ENCODE assay signal across 31 cellular contexts in genomic region chr10:33883881-33884280, GRCh38.
"Had no signal": no experiment of that assay in that cellular context is flagged by ENCODE, and none has a peak within 500 bp of the region (broad histone marks: within the 10 kb centered on the region; RNA-seq: fewer than 3 reads in every experiment).

No MANE protein-coding gene starts in this region.

- H3K9me3 ChIP-seq: ascending aorta, Peyer's patch, SJSA1, SK-N-SH had no signal

- H3K36me3 ChIP-seq: ascending aorta, Peyer's patch, SJSA1 had no signal

- H3K36me3 Mint-ChIP-seq: activated naive CD4-positive, alpha-beta T cell treated with anti-CD3 and anti-CD28 coated beads, Interleukin-2, amount 50 U/mL, for 24 hours; activated naive CD8-positive, alpha-beta T cell treated with anti-CD3 and anti-CD28 coated beads, Interleukin-2, amount 10 ng/mL, durations not matched to agents 7 days and 5 days; WTC11 had no signal

- H3K27me3 Mint-ChIP-seq: activated CD4-positive, alpha-beta T cell treated with anti-CD3 and anti-CD28 coated beads, Interleukin-2, amount 10 ng/mL, durations not matched to agents 7 days and 5 days; activated naive CD4-positive, alpha-beta T cell treated with anti-CD3 and anti-CD28 coated beads, Interleukin-2, amount 50 U/mL, for 24 hours had no signal

- H3K9ac ChIP-seq: SK-N-SH had no signal

- H3K4me2 ChIP-seq: SK-N-SH had no signal

- DNase-seq: activated CD4-positive, alpha-beta T cell treated with anti-CD3 and anti-CD28 coated beads for 36 hours; activated CD4-positive, alpha-beta T cell treated with anti-CD3 and anti-CD28 coated beads, Interleukin-2, amount 10 ng/mL, durations not matched to agents 7 days and 5 days; activated CD4-positive, alpha-beta T cell treated with anti-CD3 and anti-CD28 coated beads, Interleukin-2, amount 50 U/mL, for 48 hours; activated CD8-positive, alpha-beta T cell treated with anti-CD3 and anti-CD28 coated beads, Interleukin-2, amount 10 ng/mL, durations not matched to agents 7 days and 5 days; activated gamma-delta T cell; activated naive CD4-positive, alpha-beta T cell treated with Interleukin-2 at 50 U/mL for 16 hours; activated naive CD8-positive, alpha-beta T cell treated with anti-CD3 and anti-CD28 coated beads, Interleukin-2, amount 10 ng/mL, durations not matched to agents 7 days and 5 days; activated T-cell treated with anti-CD3 and anti-CD28 coated beads, Interleukin-2, amount 50 U/mL, for 24 hours; amygdala; caudate nucleus; Karpas-422; KBM-7; NCI-H1105; NCI-H1417 treated with DMSO at 0.1 percent for 48 hours; NCI-H187 treated with DMSO at 0.1 percent for 48 hours; NCI-H2081; NCI-H345; NCI-H524 treated with DMSO at 0.1 percent for 48 hours; PC-3; Peyer's patch; RPMI8226; SHP77 treated with DMSO at 0.1 percent for 48 hours; SK-N-SH had no signal

- H3K4me3 Mint-ChIP-seq: activated CD4-positive, alpha-beta T cell treated with anti-CD3 and anti-CD28 coated beads for 36 hours; activated CD4-positive, alpha-beta T cell treated with anti-CD3 and anti-CD28 coated beads, Interleukin-2, amount 10 ng/mL, durations not matched to agents 7 days and 5 days; activated CD8-positive, alpha-beta T cell treated with anti-CD3 and anti-CD28 coated beads, Interleukin-2, amount 10 ng/mL, durations not matched to agents 7 days and 5 days; activated naive CD4-positive, alpha-beta T cell treated with anti-CD3 and anti-CD28 coated beads, Interleukin-2, amount 50 U/mL, for 24 hours; activated naive CD8-positive, alpha-beta T cell treated with anti-CD3 and anti-CD28 coated beads, Interleukin-2, amount 10 ng/mL, durations not matched to agents 7 days and 5 days; activated T-cell treated with anti-CD3 and anti-CD28 coated beads, Interleukin-2, amount 50 U/mL, for 24 hours; T-helper 1 cell treated with Interleukin-12 subunit alpha and Interleukin-12 subunit beta and Interleukin-4 antibody, amounts not matched to agents 30 μg/mL and 1 μg/mL, for 36 hours; T-helper 2 cell treated with Interferon-gamma antibody and Interleukin-4, amounts not matched to agents 5 μg/mL and 100 μg/mL, for 36 hours; WTC11 had no signal

- H3K27ac Mint-ChIP-seq: activated CD4-positive, alpha-beta T cell treated with anti-CD3 and anti-CD28 coated beads for 36 hours; activated CD4-positive, alpha-beta T cell treated with anti-CD3 and anti-CD28 coated beads, Interleukin-2, amount 10 ng/mL, durations not matched to agents 7 days and 5 days; activated CD8-positive, alpha-beta T cell treated with anti-CD3 and anti-CD28 coated beads, Interleukin-2, amount 10 ng/mL, durations not matched to agents 7 days and 5 days; activated naive CD4-positive, alpha-beta T cell treated with anti-CD3 and anti-CD28 coated beads, Interleukin-2, amount 50 U/mL, for 24 hours; activated naive CD8-positive, alpha-beta T cell treated with anti-CD3 and anti-CD28 coated beads, Interleukin-2, amount 10 ng/mL, durations not matched to agents 7 days and 5 days; activated T-cell treated with anti-CD3 and anti-CD28 coated beads, Interleukin-2, amount 50 U/mL, for 24 hours; activated T-helper 2 cell treated with anti-CD3 and anti-CD28 coated beads, Interferon-gamma antibody, Interleukin-2, Interleukin-4, amounts not matched to agents 10 μg/mL and 5 μg/mL and 100 μg/mL, durations not matched to agents 14 hours and 24 hours and 36 hours; T-helper 1 cell treated with Interleukin-12 subunit alpha and Interleukin-12 subunit beta and Interleukin-4 antibody, amounts not matched to agents 30 μg/mL and 1 μg/mL, for 36 hours; T-helper 2 cell treated with Interferon-gamma antibody and Interleukin-4, amounts not matched to agents 5 μg/mL and 100 μg/mL, for 36 hours; WTC11 had no signal

- H3K4me1 Mint-ChIP-seq: activated CD4-positive, alpha-beta T cell treated with anti-CD3 and anti-CD28 coated beads for 36 hours; activated CD4-positive, alpha-beta T cell treated with anti-CD3 and anti-CD28 coated beads, Interleukin-2, amount 10 ng/mL, durations not matched to agents 7 days and 5 days; activated naive CD4-positive, alpha-beta T cell treated with anti-CD3 and anti-CD28 coated beads, Interleukin-2, amount 50 U/mL, for 24 hours; activated naive CD8-positive, alpha-beta T cell treated with anti-CD3 and anti-CD28 coated beads, Interleukin-2, amount 10 ng/mL, durations not matched to agents 7 days and 5 days had no signal

- ATAC-seq: activated CD4-positive, alpha-beta T cell treated with anti-CD3 and anti-CD28 coated beads for 36 hours; activated CD4-positive, CD25-positive, alpha-beta regulatory T cell treated with anti-CD3 and anti-CD28 coated beads, Interleukin-2, amount 50 U/mL, for 24 hours; activated CD8-positive, alpha-beta T cell treated with anti-CD3 and anti-CD28 coated beads, Interleukin-2, amount 10 ng/mL, durations not matched to agents 7 days and 5 days; PC-3; WTC11 had no signal

- H3K4me1 ChIP-seq: ascending aorta, Peyer's patch, SJSA1 had no signal

- H3K4me3 ChIP-seq: ascending aorta, Peyer's patch, SJSA1 had no signal

- H3K27me3 ChIP-seq: ascending aorta, Peyer's patch, SJSA1 had no signal

- H3K9me3 Mint-ChIP-seq: activated CD4-positive, alpha-beta T cell treated with anti-CD3 and anti-CD28 coated beads, Interleukin-2, amount 10 ng/mL, durations not matched to agents 7 days and 5 days; activated naive CD4-positive, alpha-beta T cell treated with anti-CD3 and anti-CD28 coated beads, Interleukin-2, amount 50 U/mL, for 24 hours; activated naive CD8-positive, alpha-beta T cell treated with anti-CD3 and anti-CD28 coated beads, Interleukin-2, amount 10 ng/mL, durations not matched to agents 7 days and 5 days; activated T-cell treated with anti-CD3 and anti-CD28 coated beads, Interleukin-2, amount 50 U/mL, for 24 hours; T-helper 2 cell treated with Interferon-gamma antibody and Interleukin-4, amounts not matched to agents 5 μg/mL and 100 μg/mL, for 36 hours had no signal

- H3K27ac ChIP-seq: ascending aorta, Peyer's patch, SJSA1 had no signal
